ENCODE assay signal across 17 cellular contexts in the genomic region with DNA sequence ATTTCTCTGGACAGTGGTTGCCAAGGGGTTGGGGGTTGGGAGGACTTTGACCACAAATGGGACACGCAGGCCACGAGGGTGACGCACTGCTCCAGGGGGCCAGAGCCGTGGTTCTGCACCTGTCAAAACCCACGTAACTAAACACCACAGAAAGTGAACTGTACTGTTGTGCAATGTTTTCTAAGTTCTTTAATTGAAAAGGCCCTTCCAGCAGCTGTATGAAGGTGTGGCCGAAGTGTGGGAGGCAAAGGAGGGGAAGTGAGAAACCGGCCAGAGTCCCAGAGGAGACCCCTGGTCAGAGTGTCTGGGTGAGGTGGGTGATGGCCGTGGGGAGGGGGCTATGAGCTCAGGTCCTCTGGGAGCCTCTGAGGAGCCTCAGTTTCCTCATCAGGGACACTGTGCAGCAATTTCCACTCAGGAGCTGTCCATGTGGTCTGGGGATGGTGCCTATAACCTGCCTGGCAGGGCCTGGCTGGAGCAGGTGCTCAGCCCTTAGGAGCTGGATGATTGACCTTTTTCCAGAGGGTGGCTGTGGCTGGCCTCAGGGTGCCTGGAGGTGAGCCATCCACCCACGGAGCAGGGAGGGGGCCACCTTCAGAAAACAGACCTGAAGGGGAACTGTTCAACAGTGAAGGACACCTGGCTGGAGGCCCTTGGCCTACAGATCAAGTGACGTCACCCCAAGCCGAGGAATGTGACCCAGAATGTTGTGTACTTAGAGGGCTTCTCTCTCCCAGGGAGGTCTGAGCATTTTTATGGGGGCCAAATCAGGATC. TPM values are rescaled to one million over a fixed set of nuclear protein-coding genes. Genes with fewer than 3 reads are reported as not detected.
DNase-seq lines count a peak whose midpoint lies in the region; ATAC-seq and TF ChIP-seq lines count a peak whose summit lies in the region.
"Had no signal": no experiment of that assay in that cellular context is flagged by ENCODE, and none has a peak within 500 bp of the region (broad histone marks: within the 10 kb centered on the region; RNA-seq: fewer than 3 reads in every experiment).

No MANE protein-coding gene starts in this region.

- H3K27me3 ChIP-seq in thyroid gland (no peaks in the 10 kb centered on the region), foreskin keratinocyte (peaks cover 4% of the 10 kb centered on the region)
- H3K27me3 ChIP-seq: testis had no signal

- H3K27ac ChIP-seq in thyroid gland (peak overlapping the region; percentile 92 to 97 (median 96)), foreskin keratinocyte (no peak overlapping the region)
- H3K27ac ChIP-seq: spleen, testis had no signal

- no peak for TF ChIP-seq CTCF in GM20000 (IDR thresholded peaks at IDR 0.05; ENCODE audit: extremely low read depth, missing control alignments)
- no peak for TF ChIP-seq CTCF in thyroid gland (IDR thresholded peaks at IDR 0.05)
- TF ChIP-seq CTCF in foreskin keratinocyte (conservative IDR thresholded peaks at IDR 0.05) = no peak

- intact Hi-C loops in thyroid gland (cut with DNase I) = no loop called here

- no peak for ATAC-seq in HG03460 (IDR thresholded peaks at IDR 0.05; ENCODE audit: unreplicated experiment)
- no peak for ATAC-seq in HG02678 (IDR thresholded peaks at IDR 0.05; ENCODE audit: unreplicated experiment)
- ATAC-seq in foreskin keratinocyte = no peak

- H3K4me3 ChIP-seq in thyroid gland (replicated peaks in 1 of 3) = no peak overlapping the region
- H3K4me3 ChIP-seq: spleen, testis had no signal

- H3K36me3 ChIP-seq in thyroid gland = no peaks in the 10 kb centered on the region
- H3K36me3 ChIP-seq: spleen had no signal

- DNase-seq in GM20000 (ENCODE audit: low spot score) (peak; percentile 26), NOMO-1 treated with dmso at 0.1 percent for 144 hours (lab: John Stamatoyannopoulos, UW; ENCODE audit: unreplicated experiment) (peak; percentile 10), kidney tubule cell (ENCODE audit: low spot score) (peak; percentile 37), thyroid gland (peak; percentile 96 to 98), NCI-H524 treated with DMSO at 0.1 percent for 48 hours (lab: John Stamatoyannopoulos, UW) (no peak), foreskin keratinocyte (no peak)
- DNase-seq: activated effector memory CD4-positive, alpha-beta T cell treated with anti-CD3 and anti-CD28 coated beads, Interleukin-2, amount 50 U/mL, for 16 hours; AML-193; amygdala; H9; NCI-H187; NCI-H446 treated with DMSO at 0.1 percent for 48 hours; spleen; testis had no signal

- TF ChIP-seq POLR2A in thyroid gland (IDR thresholded peaks at IDR 0.05) = no peak

- no peaks in the 10 kb centered on the region for H3K9me3 ChIP-seq in thyroid gland
- H3K9me3 ChIP-seq: spleen, testis had no signal

- H3K4me1 ChIP-seq in thyroid gland = peaks cover 46 to 69% of the 10 kb centered on the region in 2 donors
- H3K4me1 ChIP-seq in foreskin keratinocyte = no peaks in the 10 kb centered on the region
- H3K4me1 ChIP-seq: testis had no signal

- WGBS in thyroid gland, 2 donors = 53 to 61% methylated on average over 9 to 10 of the region's 11 CpGs

RNA-seq across cellular contexts. Expression of a gene that starts 9.8 kb away (rescaled TPM):
- total RNA-seq in thyroid gland (1 to 10 TPM; 3.2 to 9.9 (median 5.3) TPM), foreskin keratinocyte (16.7 and 20.7 TPM in 2 replicates)
- polyA plus RNA-seq in foreskin keratinocyte = 5.6 and 7.9 TPM in 2 replicates
- total RNA-seq: T-helper 2 cell treated with Interferon-gamma antibody and Interleukin-4, amounts not matched to agents 100 ng/mL and 5 ng/mL, for 36 hours had no signal

Comparison
In these comparisons a context has a peak if more than half of its experiments do, and no peak if none do; other contexts are left out.
1. DNase-seq: peak in GM20000 (single experiment), NOMO-1 treated with dmso at 0.1 percent for 144 hours (single experiment), kidney tubule cell (single experiment) and thyroid gland (2 of 2); none in NCI-H524 treated with DMSO at 0.1 percent for 48 hours (single experiment) and foreskin keratinocyte (0 of 2).